Comparison of ENCODE assay signal across 21 cellular contexts in genomic region chr1:92398519-92398918, GRCh38.
"Had no signal": no experiment of that assay in that cellular context is flagged by ENCODE, and none has a peak within 500 bp of the region (broad histone marks: within the 10 kb centered on the region; RNA-seq: fewer than 3 reads in every experiment).

No MANE protein-coding gene starts in this region.

- H3K27ac ChIP-seq: adrenal gland, VCaP had no signal

- H3K27me3 ChIP-seq: adrenal gland had no signal

- H3K36me3 ChIP-seq: adrenal gland had no signal

- H3K4me3 ChIP-seq: adrenal gland had no signal

- H3K4me1 ChIP-seq: adrenal gland had no signal

- DNase-seq: activated CD4-positive, alpha-beta memory T cell treated with anti-CD3 and anti-CD28 coated beads, Interleukin-2, amount 10 ng/mL, durations not matched to agents 7 days and 5 days; activated CD4-positive, alpha-beta T cell treated with anti-CD3 and anti-CD28 coated beads for 36 hours; activated CD4-positive, alpha-beta T cell treated with anti-CD3 and anti-CD28 coated beads, Interleukin-2, amount 50 U/mL, for 1 hour; activated naive CD4-positive, alpha-beta T cell treated with anti-CD3 and anti-CD28 coated beads, Interleukin-2, amount 50 U/mL, for 16 hours; activated naive CD8-positive, alpha-beta T cell treated with anti-CD3 and anti-CD28 coated beads, Interleukin-2, amount 10 ng/mL, durations not matched to agents 7 days and 5 days; activated T-cell treated with anti-CD3 and anti-CD28 coated beads for 4 hours; activated T-cell treated with anti-CD3 and anti-CD28 coated beads, Interleukin-2, amount 50 U/mL, for 48 hours; adrenal gland; anterior cingulate cortex; cerebellar nuclear complex; NCI-H1092 treated with DMSO at 0.1 percent for 48 hours; NCI-H1417 treated with DMSO at 0.1 percent for 48 hours; NCI-H1694; NCI-H2029 treated with DMSO at 0.1 percent for 48 hours; NCI-H446; NCI-H524; PC-3; SHP77 treated with DMSO at 0.1 percent for 48 hours; T-helper 17 cell; T-helper 9 cell had no signal
